8 cellular contexts compared by ENCODE assay signal in the genomic region with DNA sequence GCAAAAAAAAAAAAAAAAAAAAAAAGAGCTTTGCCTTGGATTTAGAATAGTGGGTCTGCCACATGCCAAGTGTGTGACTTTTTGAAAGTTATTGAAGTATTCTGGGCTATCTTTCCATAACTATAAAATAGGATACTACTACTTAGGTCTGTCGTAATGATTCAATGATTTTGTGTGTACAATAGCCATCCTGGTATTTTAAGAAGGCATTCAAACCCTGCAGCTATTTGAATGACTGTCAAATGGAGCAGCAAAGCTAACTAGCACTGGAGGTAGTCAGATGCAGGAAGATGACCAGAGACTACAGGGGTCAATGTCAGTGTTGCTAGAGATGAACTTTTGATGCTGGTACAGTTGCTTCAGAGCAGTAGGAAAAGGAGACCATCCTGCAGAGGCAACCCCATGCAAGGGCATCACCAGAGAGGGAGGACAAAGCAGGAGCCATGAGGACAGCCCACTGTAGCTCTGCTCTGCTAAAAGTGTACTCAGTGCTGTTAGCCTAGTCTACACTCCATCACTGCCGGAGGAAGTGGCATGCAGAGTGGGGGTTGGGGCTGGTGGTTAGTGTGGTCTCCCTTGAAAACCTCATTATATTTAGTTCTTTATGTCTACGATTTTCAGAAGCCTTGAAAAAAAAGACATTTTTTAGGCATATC. TPM values are rescaled to one million over a fixed set of nuclear protein-coding genes. Genes with fewer than 3 reads are reported as not detected.
DNase-seq lines count a peak whose midpoint lies in the region; ATAC-seq and TF ChIP-seq lines count a peak whose summit lies in the region.

No MANE protein-coding gene starts in this region.

- DNase-seq in MCF 10A (ENCODE audit: unreplicated experiment) (no peak), SJCRH30 (no peak), islet precursor cell (no peak)
- peak; percentile 41 to 65 for DNase-seq in stimulated activated CD4-positive, alpha-beta T cell treated with anti-CD3 and anti-CD28 coated beads, Interleukin-4, amount 100 ng/mL, for 4 hours

- peaks cover 78% of the 10 kb centered on the region for H3K4me1 Mint-ChIP-seq in T-helper 1 cell treated with Interleukin-12 subunit alpha and Interleukin-12 subunit beta and Interleukin-4 antibody, amounts not matched to agents 30 μg/mL and 1 μg/mL, for 36 hours (ENCODE audit: low read depth)
- peaks cover 53% of the 10 kb centered on the region for H3K4me1 Mint-ChIP-seq in MCF 10A (ENCODE audit: insufficient read depth, unreplicated experiment)

- H3K27me3 Mint-ChIP-seq in T-helper 1 cell treated with Interleukin-12 subunit alpha and Interleukin-12 subunit beta and Interleukin-4 antibody, amounts not matched to agents 30 μg/mL and 1 μg/mL, for 36 hours (ENCODE audit: low read depth) = no peaks in the 10 kb centered on the region
- H3K27me3 Mint-ChIP-seq in MCF 10A (ENCODE audit: insufficient read depth, unreplicated experiment) = no peaks in the 10 kb centered on the region

- CTCF ChIA-PET in MCF 10A (lab: Yijun Ruan, JAX) = interaction anchor here (0.7 to 1.4 kb wide), 4 partner anchors 9 to 743 kb away, joined by 3 to 5 read pairs (median 4); no protein-coding TSS in a partner anchor

- ATAC-seq in GM18873 (IDR thresholded peaks at IDR 0.05; ENCODE audit: low FRiP score, unreplicated experiment) (peak; percentile 55), HG02970 (IDR thresholded peaks at IDR 0.05; ENCODE audit: low FRiP score, unreplicated experiment) (peak; percentile 28), SK-N-SH treated with all-trans-retinoic acid at 6 μM for 48 hours (no peak)

- no peak overlapping the region for H3K27ac ChIP-seq in SJCRH30

- H3K27ac Mint-ChIP-seq in T-helper 1 cell treated with Interleukin-12 subunit alpha and Interleukin-12 subunit beta and Interleukin-4 antibody, amounts not matched to agents 30 μg/mL and 1 μg/mL, for 36 hours = peak overlapping the region; percentile 97
- peak overlapping the region; percentile 65 for H3K27ac Mint-ChIP-seq in MCF 10A (ENCODE audit: low read depth, unreplicated experiment)

- POLR2A ChIA-PET in MCF 10A (lab: Yijun Ruan, JAX) = interaction anchor here (0.7 to 1.7 kb wide), 5 partner anchors 9 to 455 kb away, joined by 3 to 6 read pairs (median 4); a partner anchor contains a TSS

- no peaks in the 10 kb centered on the region for H3K9me3 ChIP-seq in SJCRH30 (replicated peaks)

- H3K4me3 Mint-ChIP-seq in T-helper 1 cell treated with Interleukin-12 subunit alpha and Interleukin-12 subunit beta and Interleukin-4 antibody, amounts not matched to agents 30 μg/mL and 1 μg/mL, for 36 hours = peak overlapping the region; percentile 74
- H3K4me3 Mint-ChIP-seq in MCF 10A (ENCODE audit: unreplicated experiment) = no peak overlapping the region

- no peak for TF ChIP-seq CTCF in MCF 10A (IDR thresholded peaks at IDR 0.05; ENCODE audit: unreplicated experiment)

- intact Hi-C loops in MCF 10A (cut with micrococcal nuclease) = no loop called here

- H3K9me3 Mint-ChIP-seq in T-helper 1 cell treated with Interleukin-12 subunit alpha and Interleukin-12 subunit beta and Interleukin-4 antibody, amounts not matched to agents 30 μg/mL and 1 μg/mL, for 36 hours = no peaks in the 10 kb centered on the region
- H3K9me3 Mint-ChIP-seq in MCF 10A (ENCODE audit: unreplicated experiment) = no peaks in the 10 kb centered on the region

- no peaks in the 10 kb centered on the region for H3K27me3 ChIP-seq in SJCRH30

- no peak overlapping the region for H3K4me3 ChIP-seq in SJCRH30

- peaks cover 24% of the 10 kb centered on the region for H3K36me3 Mint-ChIP-seq in T-helper 1 cell treated with Interleukin-12 subunit alpha and Interleukin-12 subunit beta and Interleukin-4 antibody, amounts not matched to agents 30 μg/mL and 1 μg/mL, for 36 hours (ENCODE audit: low read depth)
- H3K36me3 Mint-ChIP-seq in MCF 10A (ENCODE audit: insufficient read depth, unreplicated experiment) = peaks cover 4% of the 10 kb centered on the region

- H3K36me3 ChIP-seq in SJCRH30 = no peaks in the 10 kb centered on the region

- peaks cover 84% of the 10 kb centered on the region for H3K4me1 ChIP-seq in SJCRH30

- no TSS peak for BruUV-seq in MCF 10A (replicated peaks; lab: Mats Ljungman, UMichigan)

TF ChIP-seq in SK-N-SH treated with all-trans-retinoic acid at 6 μM for 48 hours, 23 proteins besides CTCF, POLR2A, EP300 and RAD21 (continues in another document):
- TF ChIP-seq, protein P1, sequence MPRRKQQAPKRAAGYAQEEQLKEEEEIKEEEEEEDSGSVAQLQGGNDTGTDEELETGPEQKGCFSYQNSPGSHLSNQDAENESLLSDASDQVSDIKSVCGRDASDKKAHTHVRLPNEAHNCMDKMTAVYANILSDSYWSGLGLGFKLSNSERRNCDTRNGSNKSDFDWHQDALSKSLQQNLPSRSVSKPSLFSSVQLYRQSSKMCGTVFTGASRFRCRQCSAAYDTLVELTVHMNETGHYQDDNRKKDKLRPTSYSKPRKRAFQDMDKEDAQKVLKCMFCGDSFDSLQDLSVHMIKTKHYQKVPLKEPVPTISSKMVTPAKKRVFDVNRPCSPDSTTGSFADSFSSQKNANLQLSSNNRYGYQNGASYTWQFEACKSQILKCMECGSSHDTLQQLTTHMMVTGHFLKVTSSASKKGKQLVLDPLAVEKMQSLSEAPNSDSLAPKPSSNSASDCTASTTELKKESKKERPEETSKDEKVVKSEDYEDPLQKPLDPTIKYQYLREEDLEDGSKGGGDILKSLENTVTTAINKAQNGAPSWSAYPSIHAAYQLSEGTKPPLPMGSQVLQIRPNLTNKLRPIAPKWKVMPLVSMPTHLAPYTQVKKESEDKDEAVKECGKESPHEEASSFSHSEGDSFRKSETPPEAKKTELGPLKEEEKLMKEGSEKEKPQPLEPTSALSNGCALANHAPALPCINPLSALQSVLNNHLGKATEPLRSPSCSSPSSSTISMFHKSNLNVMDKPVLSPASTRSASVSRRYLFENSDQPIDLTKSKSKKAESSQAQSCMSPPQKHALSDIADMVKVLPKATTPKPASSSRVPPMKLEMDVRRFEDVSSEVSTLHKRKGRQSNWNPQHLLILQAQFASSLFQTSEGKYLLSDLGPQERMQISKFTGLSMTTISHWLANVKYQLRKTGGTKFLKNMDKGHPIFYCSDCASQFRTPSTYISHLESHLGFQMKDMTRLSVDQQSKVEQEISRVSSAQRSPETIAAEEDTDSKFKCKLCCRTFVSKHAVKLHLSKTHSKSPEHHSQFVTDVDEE (CRISPR knock-in tag; IDR thresholded peaks at IDR 0.05) = no peak
- TF ChIP-seq BACH2 (CRISPR knock-in tag; IDR thresholded peaks at IDR 0.05; ENCODE audit: borderline replicate concordance) = no peak
- TF ChIP-seq ZNF565 (CRISPR knock-in tag; conservative IDR thresholded peaks at IDR 0.05; ENCODE audit: low read depth) = no peak
- TF ChIP-seq TOX (CRISPR knock-in tag; IDR thresholded peaks at IDR 0.05; ENCODE audit: borderline replicate concordance) = no peak
- TF ChIP-seq TCF4 (CRISPR knock-in tag; IDR thresholded peaks at IDR 0.05; ENCODE audit: borderline replicate concordance) = no peak
- no peak for TF ChIP-seq ZFP30 (CRISPR knock-in tag; IDR thresholded peaks at IDR 0.05)
- TF ChIP-seq ARNTL (CRISPR knock-in tag; IDR thresholded peaks at IDR 0.05; ENCODE audit: borderline replicate concordance, low read depth) = no peak
- TF ChIP-seq ISL1 (CRISPR knock-in tag; IDR thresholded peaks at IDR 0.05) = no peak
- TF ChIP-seq, protein P2, sequence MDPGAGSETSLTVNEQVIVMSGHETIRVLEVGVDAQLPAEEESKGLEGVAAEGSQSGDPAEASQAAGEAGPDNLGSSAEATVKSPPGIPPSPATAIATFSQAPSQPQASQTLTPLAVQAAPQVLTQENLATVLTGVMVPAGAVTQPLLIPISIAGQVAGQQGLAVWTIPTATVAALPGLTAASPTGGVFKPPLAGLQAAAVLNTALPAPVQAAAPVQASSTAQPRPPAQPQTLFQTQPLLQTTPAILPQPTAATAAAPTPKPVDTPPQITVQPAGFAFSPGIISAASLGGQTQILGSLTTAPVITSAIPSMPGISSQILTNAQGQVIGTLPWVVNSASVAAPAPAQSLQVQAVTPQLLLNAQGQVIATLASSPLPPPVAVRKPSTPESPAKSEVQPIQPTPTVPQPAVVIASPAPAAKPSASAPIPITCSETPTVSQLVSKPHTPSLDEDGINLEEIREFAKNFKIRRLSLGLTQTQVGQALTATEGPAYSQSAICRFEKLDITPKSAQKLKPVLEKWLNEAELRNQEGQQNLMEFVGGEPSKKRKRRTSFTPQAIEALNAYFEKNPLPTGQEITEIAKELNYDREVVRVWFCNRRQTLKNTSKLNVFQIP (CRISPR knock-in tag; IDR thresholded peaks at IDR 0.05; ENCODE audit: borderline replicate concordance, low read depth) = no peak
- no peak for TF ChIP-seq OSR1 (CRISPR knock-in tag; IDR thresholded peaks at IDR 0.05)
- no peak for TF ChIP-seq SNAI2 (CRISPR knock-in tag; IDR thresholded peaks at IDR 0.05)
- TF ChIP-seq, protein P3, sequence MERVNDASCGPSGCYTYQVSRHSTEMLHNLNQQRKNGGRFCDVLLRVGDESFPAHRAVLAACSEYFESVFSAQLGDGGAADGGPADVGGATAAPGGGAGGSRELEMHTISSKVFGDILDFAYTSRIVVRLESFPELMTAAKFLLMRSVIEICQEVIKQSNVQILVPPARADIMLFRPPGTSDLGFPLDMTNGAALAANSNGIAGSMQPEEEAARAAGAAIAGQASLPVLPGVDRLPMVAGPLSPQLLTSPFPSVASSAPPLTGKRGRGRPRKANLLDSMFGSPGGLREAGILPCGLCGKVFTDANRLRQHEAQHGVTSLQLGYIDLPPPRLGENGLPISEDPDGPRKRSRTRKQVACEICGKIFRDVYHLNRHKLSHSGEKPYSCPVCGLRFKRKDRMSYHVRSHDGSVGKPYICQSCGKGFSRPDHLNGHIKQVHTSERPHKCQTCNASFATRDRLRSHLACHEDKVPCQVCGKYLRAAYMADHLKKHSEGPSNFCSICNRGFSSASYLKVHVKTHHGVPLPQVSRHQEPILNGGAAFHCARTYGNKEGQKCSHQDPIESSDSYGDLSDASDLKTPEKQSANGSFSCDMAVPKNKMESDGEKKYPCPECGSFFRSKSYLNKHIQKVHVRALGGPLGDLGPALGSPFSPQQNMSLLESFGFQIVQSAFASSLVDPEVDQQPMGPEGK (CRISPR knock-in tag; IDR thresholded peaks at IDR 0.05; ENCODE audit: borderline replicate concordance) = no peak
- TF ChIP-seq ESRRG (CRISPR knock-in tag; IDR thresholded peaks at IDR 0.05) = no peak
- TF ChIP-seq ZFP3 (CRISPR knock-in tag; IDR thresholded peaks at IDR 0.05) = no peak
- no peak for TF ChIP-seq GLIS3 (CRISPR knock-in tag; IDR thresholded peaks at IDR 0.05)

RNA-seq across cellular contexts. Expression of a gene that starts 29.0 kb away (rescaled TPM):
- 15.9 and 22.0 TPM in 2 replicates for total RNA-seq in MCF 10A (2022)
- 11.4 and 12.1 TPM in 2 replicates for total RNA-seq in SJCRH30 (2014; rRNA removed; shearing (Covaris generic))

Comparison
In these comparisons a context has a peak if more than half of its experiments do, and no peak if none do; other contexts are left out.
1. DNase-seq: peak in stimulated activated CD4-positive, alpha-beta T cell treated with anti-CD3 and anti-CD28 coated beads, Interleukin-4, amount 100 ng/mL, for 4 hours (2 of 2); none in MCF 10A (single experiment), SJCRH30 (0 of 2) and islet precursor cell (single experiment).